Comparison of ENCODE assay signal across 15 cellular contexts in the genomic region with DNA sequence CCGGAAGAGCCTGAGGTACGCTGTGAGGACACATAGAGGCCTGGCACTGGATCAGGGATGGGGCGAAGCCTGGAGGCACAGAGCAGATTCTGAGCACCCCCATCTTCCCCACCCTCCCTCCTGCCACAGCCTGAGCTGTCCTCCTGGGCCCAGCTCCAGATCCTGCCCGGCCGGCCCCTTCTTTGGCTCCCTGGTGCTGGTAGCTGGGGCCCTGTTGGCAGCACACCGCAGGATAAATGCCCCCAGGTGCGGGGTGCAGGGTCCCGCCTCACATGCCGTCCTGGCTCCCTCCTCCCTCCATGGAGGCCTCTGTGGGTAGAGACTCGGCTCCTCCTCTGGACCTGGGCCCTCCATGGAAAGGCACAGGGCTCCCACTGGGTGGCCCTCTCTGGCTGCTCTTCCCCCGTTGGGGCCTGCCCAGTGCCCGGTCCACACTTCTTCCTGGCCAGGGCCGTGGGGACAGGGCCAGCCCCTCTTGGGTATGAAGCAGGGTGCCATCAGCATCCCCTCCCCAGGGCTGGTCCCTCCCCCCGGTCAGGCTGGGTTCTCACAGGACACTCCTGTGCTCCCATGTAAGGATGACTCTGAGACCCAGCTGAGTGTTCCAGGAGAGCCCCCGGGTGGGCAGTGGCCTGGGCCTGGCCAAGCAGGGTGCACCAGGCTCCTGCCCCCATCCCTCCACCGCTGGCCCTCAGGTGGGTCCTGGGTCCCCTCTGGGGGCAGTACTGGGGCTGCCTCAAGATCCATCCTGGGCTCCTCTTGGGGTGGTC. TPM values are rescaled to one million over a fixed set of nuclear protein-coding genes. Genes with fewer than 3 reads are reported as not detected.
A peak's percentile ranks its signal among the peaks of the same experiment; 100 is the strongest.
DNase-seq lines count a peak whose midpoint lies in the region; ATAC-seq and TF ChIP-seq lines count a peak whose summit lies in the region.
"Had no signal": no experiment of that assay in that cellular context is flagged by ENCODE, and none has a peak within 500 bp of the region (broad histone marks: within the 10 kb centered on the region; RNA-seq: fewer than 3 reads in every experiment).

No MANE protein-coding gene starts in this region.

- H3K9me2 ChIP-seq in SK-N-SH: no peaks in the 10 kb centered on the region

- H3K27me3 ChIP-seq in SK-N-SH (ENCODE audit: insufficient read depth): no peaks in the 10 kb centered on the region
- H3K27me3 ChIP-seq in left ventricle myocardium inferior (ENCODE audit: low read depth): peaks cover 17% of the 10 kb centered on the region
- H3K27me3 ChIP-seq in osteoblast (ENCODE audit: insufficient read depth, low read length): peaks cover 9% of the 10 kb centered on the region
- no peaks in the 10 kb centered on the region for H3K27me3 ChIP-seq in brain microvascular endothelial cell (replicated peaks)

- H3K9me3 ChIP-seq in SK-N-SH: no peaks in the 10 kb centered on the region
- no peaks in the 10 kb centered on the region for H3K9me3 ChIP-seq in left ventricle myocardium inferior (replicated peaks)
- no peaks in the 10 kb centered on the region for H3K9me3 ChIP-seq in osteoblast (ENCODE audit: low read depth, low read length)
- H3K9me3 ChIP-seq: SJSA1, tibial artery had no signal

- in situ Hi-C loops in GM13976 (cut with MboI; ENCODE audit: low sequenced_read_pairs, unreplicated experiment): no loop called here
- in situ Hi-C loops in brain microvascular endothelial cell (cut with HindIII; ENCODE audit: low pct_ligation_motif_present, low sequenced_read_pairs): no loop called here

- TF ChIP-seq RAD21 in SK-N-SH (IDR thresholded peaks at IDR 0.05; ENCODE audit: low read length): no peak

- no peak for TF ChIP-seq EP300 in SK-N-SH (IDR thresholded peaks at IDR 0.05; ENCODE audit: borderline replicate concordance in 1 of 2, low read depth in 1 of 2, low read length in 1 of 2)

- H2AFZ ChIP-seq in SK-N-SH (ENCODE audit: low read depth) (no peak overlapping the region), osteoblast (ENCODE audit: low read length) (no peak overlapping the region)

- peak; percentile 11 for ATAC-seq in SK-N-SH treated with all-trans-retinoic acid at 6 μM for 48 hours
- no peak for ATAC-seq in GM18519 (IDR thresholded peaks at IDR 0.05; ENCODE audit: low FRiP score, unreplicated experiment)
- ATAC-seq: HCT116 had no signal

- H3K9ac ChIP-seq in SK-N-SH: no peak overlapping the region

- POLR2A ChIA-PET in SK-N-SH (lab: Yijun Ruan, JAX): no interaction called here

- DNase-seq in SK-N-SH: no peak
- peak; percentile 22 for DNase-seq in GM13976 (ENCODE audit: low spot score)
- DNase-seq in left ventricle myocardium inferior: no peak
- DNase-seq in osteoblast (ENCODE audit: insufficient read length, low spot score, missing footprints): peak; percentile 91
- DNase-seq in brain microvascular endothelial cell: no peak
- no peak for DNase-seq in CD1c-positive myeloid dendritic cell (ENCODE audit: extremely low spot score)
- DNase-seq: 8988T; activated CD4-positive, CD25-positive, alpha-beta regulatory T cell; NCI-H524; stimulated activated CD4-positive, alpha-beta T cell treated with anti-CD3 and anti-CD28 coated beads, Interleukin-12 subunit alpha, Interleukin-12 subunit beta, amount 100 ng/mL, for 4 hours had no signal

- H3K79me2 ChIP-seq in SK-N-SH (ENCODE audit: insufficient read depth): no peaks in the 10 kb centered on the region
- H3K79me2 ChIP-seq in osteoblast (ENCODE audit: insufficient read depth, low read length): no peaks in the 10 kb centered on the region

- no peaks in the 10 kb centered on the region for H3F3A ChIP-seq in SK-N-SH (replicated peaks; ENCODE audit: insufficient read depth)

- H4K20me1 ChIP-seq in SK-N-SH (ENCODE audit: insufficient read depth) (no peaks in the 10 kb centered on the region), osteoblast (ENCODE audit: insufficient read depth, low read length) (no peaks in the 10 kb centered on the region)

- TF ChIP-seq CTCF in SK-N-SH (IDR thresholded peaks at IDR 0.05) (no peak), GM13976 (IDR thresholded peaks at IDR 0.05; ENCODE audit: borderline replicate concordance, control extremely low read depth, extremely low read depth, insufficient read depth, missing control alignments) (no peak), left ventricle myocardium inferior (IDR thresholded peaks at IDR 0.05; ENCODE audit: borderline replicate concordance) (no peak), osteoblast (IDR thresholded peaks at IDR 0.05; ENCODE audit: extremely low read depth, low read depth, low read length) (no peak), brain microvascular endothelial cell (IDR thresholded peaks at IDR 0.05; ENCODE audit: low read depth, low read length, missing control alignments) (no peak)

- intact Hi-C loops in left ventricle myocardium inferior (cut with micrococcal nuclease): no loop called here

- H3K4me3 ChIP-seq in SK-N-SH (ENCODE audit: low read depth in 2 of 2, low read length in 1 of 2) (no peak overlapping the region), left ventricle myocardium inferior (no peak overlapping the region), osteoblast (ENCODE audit: insufficient read depth, low read length) (no peak overlapping the region), brain microvascular endothelial cell (ENCODE audit: low read depth, low read length) (no peak overlapping the region)
- H3K4me3 ChIP-seq: SJSA1, tibial artery had no signal

- peaks cover 0 to 14% of the 10 kb centered on the region in 2 experiments; a peak in 1 of 4 replicates for H3K4me1 ChIP-seq in SK-N-SH (ENCODE audit: control insufficient read depth in 1 of 2, insufficient read depth in 2 of 2, low read depth in 1 of 2, low read length in 1 of 2)
- peaks cover 62% of the 10 kb centered on the region for H3K4me1 ChIP-seq in left ventricle myocardium inferior
- no peaks in the 10 kb centered on the region for H3K4me1 ChIP-seq in osteoblast (ENCODE audit: insufficient read depth, low read length)
- H3K4me1 ChIP-seq: SJSA1 had no signal

- H3K4me2 ChIP-seq in SK-N-SH (no peak overlapping the region), osteoblast (ENCODE audit: insufficient read depth, low read length) (no peak overlapping the region)

- WGBS in SK-N-SH (ENCODE audit: low lambda C conversion rate): 100% methylated on average over 1 of the region's 16 CpGs

- H3K36me3 ChIP-seq in SK-N-SH (replicated peaks in 1 of 2; ENCODE audit: control insufficient read depth in 1 of 2, insufficient read depth in 2 of 2, low read length in 1 of 2): no peaks in the 10 kb centered on the region
- peaks cover 2% of the 10 kb centered on the region for H3K36me3 ChIP-seq in left ventricle myocardium inferior
- H3K36me3 ChIP-seq in osteoblast (ENCODE audit: insufficient read depth, low read length): no peaks in the 10 kb centered on the region
- no peaks in the 10 kb centered on the region for H3K36me3 ChIP-seq in brain microvascular endothelial cell (replicated peaks)
- H3K36me3 ChIP-seq: SJSA1, tibial artery had no signal

- CTCF ChIA-PET in SK-N-SH (lab: Yijun Ruan, JAX): interaction anchor here (1.4 kb wide), 1 partner anchor 16 kb away, joined by 3 read pairs; no protein-coding TSS in a partner anchor

- H3K27ac ChIP-seq in SK-N-SH (ENCODE audit: low read depth in 2 of 2, low read length in 1 of 2) (no peak overlapping the region), left ventricle myocardium inferior (replicated peaks) (peak overlapping the region; percentile 98), osteoblast (ENCODE audit: low read depth, low read length) (no peak overlapping the region), brain microvascular endothelial cell (no peak overlapping the region)
- H3K27ac ChIP-seq: SJSA1, tibial artery had no signal

TF ChIP-seq in SK-N-SH treated with all-trans-retinoic acid at 6 μM for 48 hours, 23 proteins besides CTCF, POLR2A, EP300 and RAD21 (continues in another document):
- TF ChIP-seq GLIS3 (CRISPR knock-in tag; IDR thresholded peaks at IDR 0.05): no peak
- TF ChIP-seq CREB5 (CRISPR knock-in tag; IDR thresholded peaks at IDR 0.05; ENCODE audit: low read depth): no peak
- TF ChIP-seq ZNF8 (CRISPR knock-in tag; IDR thresholded peaks at IDR 0.05): no peak

TF ChIP-seq in SK-N-SH, 30 proteins besides CTCF, POLR2A, EP300 and RAD21:
- TF ChIP-seq POLR2AphosphoS5 (IDR thresholded peaks at IDR 0.05; ENCODE audit: low read depth, low read length) (no peak), NFIC (IDR thresholded peaks at IDR 0.05; ENCODE audit: borderline replicate concordance) (no peak), GABPA (IDR thresholded peaks at IDR 0.05; ENCODE audit: low read depth) (no peak), SMC3 (IDR thresholded peaks at IDR 0.05; ENCODE audit: low read depth, low read length) (no peak), TAF1 (IDR thresholded peaks at IDR 0.05; ENCODE audit: borderline replicate concordance, low read depth, low read length) (no peak), MEF2A (IDR thresholded peaks at IDR 0.05; ENCODE audit: borderline replicate concordance, low read depth) (no peak), RFX5 (IDR thresholded peaks at IDR 0.05; ENCODE audit: low read length) (no peak), RXRA (IDR thresholded peaks at IDR 0.05; ENCODE audit: borderline replicate concordance, low read depth) (no peak)

RNA-seq across cellular contexts. Expression of gene OBSCN, which starts 1.1 kb away (rescaled TPM):
- polyA plus RNA-seq in SK-N-SH (2012; rRNA removed): 3.4 and 4.0 TPM in 2 replicates
- 2.1 and 2.5 TPM in 2 replicates for polyA plus RNA-seq in SK-N-SH (2012; cell fraction: cytosol; rRNA removed)
- 33.5 and 41.3 TPM in 2 replicates for polyA plus RNA-seq in SK-N-SH (2012; cell fraction: nucleus; rRNA removed)
- total RNA-seq in left ventricle myocardium inferior (316 TPM), osteoblast (2.9 and 3.2 TPM in 2 replicates)

RNA-seq across cellular contexts. Expression of gene IBA57, which starts 41.2 kb away (rescaled TPM):
- 1.8 TPM in 2 replicates for polyA plus RNA-seq in SK-N-SH (2012; rRNA removed)
- 0.86 and 1.1 TPM in 2 replicates for polyA plus RNA-seq in SK-N-SH (2012; cell fraction: cytosol; rRNA removed)
- polyA plus RNA-seq in SK-N-SH (2012; cell fraction: nucleus; rRNA removed): 4.4 TPM in 2 replicates
- total RNA-seq in left ventricle myocardium inferior (15.0 TPM), osteoblast (4.4 and 4.7 TPM in 2 replicates)

RNA-seq across cellular contexts. Expression of gene GJC2, which starts 57.0 kb away (rescaled TPM):
- 0.92 and 0.97 TPM in 2 replicates for polyA plus RNA-seq in SK-N-SH (2012; rRNA removed)
- polyA plus RNA-seq in SK-N-SH (2012; cell fraction: cytosol; rRNA removed): 0.50 and 0.69 TPM in 2 replicates
- 2.1 and 2.9 TPM in 2 replicates for polyA plus RNA-seq in SK-N-SH (2012; cell fraction: nucleus; rRNA removed)
- 1.0 TPM for total RNA-seq in left ventricle myocardium inferior
- 0.88 and 1.4 TPM in 2 replicates for total RNA-seq in osteoblast

Comparison
In these comparisons a context has a peak if more than half of its experiments do, and no peak if none do; other contexts are left out.
1. DNase-seq: peak in GM13976 (single experiment) and osteoblast (single experiment); none in SK-N-SH (single experiment), left ventricle myocardium inferior (single experiment), brain microvascular endothelial cell (single experiment) and CD1c-positive myeloid dendritic cell (single experiment).
2. RNA of gene OBSCN, which starts 1.1 kb away (total RNA-seq): 316 TPM in left ventricle myocardium inferior (single experiment); 2.9 to 3.2 TPM in osteoblast; every median in the first group is over 10 times any median in the second.